8 cellular contexts compared by ENCODE assay signal in the genomic region with DNA sequence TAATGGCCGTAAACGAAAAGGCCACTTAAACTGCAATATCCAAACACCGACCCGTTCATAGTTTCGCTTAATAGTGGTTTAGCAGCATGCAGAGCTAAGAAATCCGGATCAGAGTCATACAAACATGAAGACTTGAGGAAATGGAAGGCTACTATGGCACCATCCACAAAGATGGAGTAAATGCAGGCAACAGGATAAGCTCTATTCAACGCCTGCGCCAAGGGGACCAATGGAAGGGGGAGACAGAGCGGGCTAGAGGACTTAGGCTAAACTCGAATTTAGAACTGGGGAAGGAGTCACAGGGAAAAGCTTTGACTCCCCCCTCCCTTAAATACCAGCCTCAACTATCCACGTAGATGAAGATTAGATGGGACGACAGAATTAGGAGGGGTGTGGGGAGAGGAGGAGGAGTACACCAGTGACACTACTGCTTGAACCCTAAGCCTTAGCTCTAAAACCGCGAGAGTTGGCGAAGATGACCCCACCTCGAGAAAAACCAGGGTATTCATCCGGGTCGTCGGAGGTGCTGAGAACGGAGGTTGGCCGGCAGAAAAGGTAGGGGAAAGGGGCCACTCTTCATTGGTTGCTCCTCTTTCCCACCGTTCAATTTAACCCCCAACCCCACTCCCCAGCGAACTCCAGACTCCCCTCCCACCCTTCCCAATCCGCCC. TPM values are rescaled to one million over a fixed set of nuclear protein-coding genes. Genes with fewer than 3 reads are reported as not detected.
A peak's percentile ranks its signal among the peaks of the same experiment; 100 is the strongest.
DNase-seq lines count a peak whose midpoint lies in the region; ATAC-seq and TF ChIP-seq lines count a peak whose summit lies in the region.

No MANE protein-coding gene starts in this region.

- DNase-seq in GDM1 (lab: John Stamatoyannopoulos, UW) (peak; percentile 3), MM.1S (peak; percentile 30), T-cell (peak in 31 of 34 experiments; percentile 5 to 41 (median 20)), lung (ENCODE audit: low spot score) (peak; percentile 32), stromal cell of bone marrow (ENCODE audit: low read depth) (peak; percentile 25)
- peak; percentile 13 to 15 for DNase-seq in central memory CD8-positive, alpha-beta T cell (ENCODE audit: low spot score in 2 of 2)

- POLR2A ChIA-PET in T-cell (lab: Charles Lee) = interaction anchor here in 1 of 2 donors (1.5 kb wide), 1 partner anchor 360 kb away, joined by 4 read pairs; no protein-coding TSS in a partner anchor

- CTCF ChIA-PET in T-cell (lab: Charles Lee) = no interaction called here

- no peaks in the 10 kb centered on the region for H3K9me2 ChIP-seq in MM.1S (replicated peaks; ENCODE audit: insufficient read depth, low read length)

- H3K9ac ChIP-seq in MM.1S (ENCODE audit: low read length) = peak overlapping the region; percentile 98

- H4K20me1 ChIP-seq in MM.1S (ENCODE audit: insufficient read depth, low read length) = 0 out of 2 replicates have a peak, but pooled peaks cover 3% of the 10 kb centered on the region

- peaks cover 45 to 59% (median 51%) of the 10 kb centered on the region in 3 donors for H3K4me1 Mint-ChIP-seq in T-cell
- H3K4me1 Mint-ChIP-seq in central memory CD8-positive, alpha-beta T cell = peaks cover 34% of the 10 kb centered on the region

- peaks cover 70% of the 10 kb centered on the region for H3K79me2 ChIP-seq in MM.1S (ENCODE audit: low read length)

- peak overlapping the region; percentile 96 to 98 for H3K27ac Mint-ChIP-seq in T-cell
- peak overlapping the region; percentile 97 for H3K27ac Mint-ChIP-seq in central memory CD8-positive, alpha-beta T cell (ENCODE audit: low read depth)

- H3K27me3 ChIP-seq in MM.1S (replicated peaks; ENCODE audit: insufficient read depth, low read length) = no peaks in the 10 kb centered on the region
- peaks cover 4% of the 10 kb centered on the region for H3K27me3 ChIP-seq in lung (ENCODE audit: control insufficient read depth, insufficient read depth)

- H3K27me3 Mint-ChIP-seq in T-cell = peaks cover 0 to 4% of the 10 kb centered on the region in 2 donors
- no peaks in the 10 kb centered on the region for H3K27me3 Mint-ChIP-seq in central memory CD8-positive, alpha-beta T cell

- H3K27ac ChIP-seq in MM.1S (ENCODE audit: low read length) (peak overlapping the region; percentile 97; the same call in 1 of the 2 replicates), lung (ENCODE audit: low read depth in 1 of 2, low read length in 1 of 2) (peak overlapping the region; percentile 86 to 93)

- peaks cover 10% of the 10 kb centered on the region; the same call in 1 of the 2 replicates for H3F3A ChIP-seq in MM.1S (ENCODE audit: insufficient read depth, low read length)

- H3K36me3 Mint-ChIP-seq in T-cell = peaks cover 9% of the 10 kb centered on the region
- peaks cover 41% of the 10 kb centered on the region for H3K36me3 Mint-ChIP-seq in central memory CD8-positive, alpha-beta T cell (ENCODE audit: insufficient read depth)

- H3K36me3 ChIP-seq in MM.1S (replicated peaks; ENCODE audit: insufficient read depth, low read length) (no peaks in the 10 kb centered on the region; the same call in 1 of the 2 replicates), lung (ENCODE audit: control insufficient read depth in 2 of 2, insufficient read depth in 2 of 2, low read length in 2 of 2) (no peaks in the 10 kb centered on the region)

- H3K4me1 ChIP-seq in MM.1S (ENCODE audit: low read length) = peaks cover 6% of the 10 kb centered on the region; the same call in 1 of the 2 replicates
- peaks cover 0 to 5% of the 10 kb centered on the region in 2 donors for H3K4me1 ChIP-seq in lung (ENCODE audit: control insufficient read depth in 2 of 2, insufficient read depth in 2 of 2, low read length in 2 of 2)

- TF ChIP-seq CTCF in MM.1S (IDR thresholded peaks at IDR 0.05; ENCODE audit: low read length) (no peak), lung (IDR thresholded peaks at IDR 0.05; ENCODE audit: control extremely low read depth, extremely low read depth) (no peak)

- peak overlapping the region; percentile 92 for H3K4me2 ChIP-seq in MM.1S (ENCODE audit: low read depth, low read length)

- H3K9me3 Mint-ChIP-seq in T-cell = no peaks in the 10 kb centered on the region
- no peaks in the 10 kb centered on the region for H3K9me3 Mint-ChIP-seq in central memory CD8-positive, alpha-beta T cell

- peak overlapping the region; percentile 80 for H3K4me3 ChIP-seq in MM.1S (ENCODE audit: low read length)
- peak overlapping the region; percentile 67 for H3K4me3 ChIP-seq in lung

- H2AFZ ChIP-seq in MM.1S (ENCODE audit: low read length) = no peak overlapping the region

- no peak for ATAC-seq in T-cell (replicated peaks in 1 of 4)
- no peak for ATAC-seq in central memory CD8-positive, alpha-beta T cell (replicated peaks; ENCODE audit: extremely low read depth, poor library complexity, severe bottlenecking)
- ATAC-seq in lung (ENCODE audit: insufficient read depth, low FRiP score) = no peak
- ATAC-seq in HG02678 (IDR thresholded peaks at IDR 0.05; ENCODE audit: unreplicated experiment) = no peak
- no peak for ATAC-seq in GM19023 (IDR thresholded peaks at IDR 0.05; ENCODE audit: unreplicated experiment)

- 3 to 36% methylated on average over 23 to 24 of the region's 24 CpGs for WGBS in lung, 2 donors

- H3K9me3 ChIP-seq in MM.1S (replicated peaks; ENCODE audit: insufficient read depth, low read length) = no peaks in the 10 kb centered on the region
- peaks cover 0 to 5% of the 10 kb centered on the region in 2 donors for H3K9me3 ChIP-seq in lung (ENCODE audit: control insufficient read depth in 2 of 2, insufficient read depth in 1 of 2, low read length in 1 of 2)

- H3K4me3 Mint-ChIP-seq in T-cell = peak overlapping the region; percentile 83 to 94 (median 94)
- H3K4me3 Mint-ChIP-seq in central memory CD8-positive, alpha-beta T cell = peak overlapping the region; percentile 86

RNA-seq across cellular contexts. Expression of gene HUWE1, which starts 3.5 kb away (rescaled TPM):
- total RNA-seq in T-cell = 100 to 1,000 TPM; 153 to 214 (median 179) TPM
- total RNA-seq in lung = 100 to 1,000 TPM; 117 to 185 TPM
- polyA plus RNA-seq in lung = 10 to 100 TPM; 26.0 to 36.0 TPM
